9 cellular contexts compared by ENCODE assay signal in the genomic region with DNA sequence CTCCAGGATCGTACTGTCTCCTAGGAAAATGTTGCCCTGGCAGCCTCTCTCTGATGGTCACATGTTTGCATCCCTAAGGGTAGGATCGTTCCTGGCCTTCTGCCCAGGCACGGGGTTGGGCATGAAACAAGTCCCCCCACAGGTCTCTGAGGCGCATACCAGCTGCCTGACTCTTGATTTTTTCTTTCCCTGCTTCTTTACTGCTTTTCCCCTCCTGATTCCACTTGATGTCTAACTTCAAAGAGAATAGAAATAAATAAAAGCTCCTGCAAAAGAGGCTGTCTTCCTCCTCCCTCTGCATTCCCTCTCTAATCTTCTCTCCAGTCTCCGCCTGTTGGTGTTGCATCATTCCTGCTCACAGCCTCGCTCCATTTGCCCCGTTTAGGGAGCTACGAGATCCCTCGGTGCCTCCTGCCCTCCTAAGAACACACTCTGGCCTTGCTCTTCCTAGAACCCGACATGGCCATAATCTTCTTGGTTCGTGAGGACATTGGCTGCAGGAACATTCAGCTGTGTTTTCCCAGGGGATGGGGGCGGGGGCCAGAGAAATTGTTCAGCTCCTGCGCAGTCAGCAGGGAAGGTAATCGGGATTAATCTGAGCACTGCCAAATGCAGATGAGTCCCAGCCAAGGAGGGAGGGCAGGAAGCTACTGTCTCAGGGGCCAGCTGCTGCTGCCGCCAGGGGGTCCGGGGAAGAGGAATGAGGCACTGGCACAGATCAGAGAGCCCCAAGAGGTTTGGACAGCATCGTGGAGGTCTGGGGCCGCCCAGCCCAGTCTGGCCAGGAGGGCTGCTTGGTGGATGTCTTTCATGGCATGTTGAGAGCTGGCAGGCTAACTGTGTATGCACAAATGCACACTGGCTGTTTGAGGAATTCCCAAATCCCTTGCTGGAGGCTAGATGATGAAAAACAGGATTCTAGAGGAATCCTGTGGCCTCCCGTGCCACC. TPM values are rescaled to one million over a fixed set of nuclear protein-coding genes. Genes with fewer than 3 reads are reported as not detected.
DNase-seq lines count a peak whose midpoint lies in the region; ATAC-seq and TF ChIP-seq lines count a peak whose summit lies in the region.
"Had no signal": no experiment of that assay in that cellular context is flagged by ENCODE, and none has a peak within 500 bp of the region (broad histone marks: within the 10 kb centered on the region; RNA-seq: fewer than 3 reads in every experiment).

No MANE protein-coding gene starts in this region.

- 13 to 18% methylated on average over 19 of the region's 19 CpGs for WGBS in lower leg skin, 2 donors

- peak overlapping the region; percentile 42 for H3K4me3 Mint-ChIP-seq in type B pancreatic cell
- H3K4me3 Mint-ChIP-seq: activated naive CD8-positive, alpha-beta T cell had no signal

- DNase-seq in DMS79 (lab: John Stamatoyannopoulos, UW) (peak; percentile 94), NCI-H2227 (lab: John Stamatoyannopoulos, UW; ENCODE audit: unreplicated experiment) (peak; percentile 50), dorsolateral prefrontal cortex (peak in 8 of 10 donors; percentile 34 to 73 (median 52)), lower leg skin (ENCODE audit: low spot score in 2 of 2) (peak; percentile 71 to 90), type B pancreatic cell (ENCODE audit: extremely low spot score, unreplicated experiment) (no peak)
- no peak for DNase-seq in activated CD4-positive, CD25-positive, alpha-beta regulatory T cell (lab: John Stamatoyannopoulos, UW)

- ATAC-seq in GM21529 (IDR thresholded peaks at IDR 0.05; ENCODE audit: unreplicated experiment): no peak
- no peak for ATAC-seq in GM19455 (IDR thresholded peaks at IDR 0.05; ENCODE audit: unreplicated experiment)

- no peak for TF ChIP-seq POLR2A in lower leg skin (IDR thresholded peaks at IDR 0.05)

- no peaks in the 10 kb centered on the region for H3K36me3 Mint-ChIP-seq in type B pancreatic cell
- H3K36me3 Mint-ChIP-seq: activated naive CD8-positive, alpha-beta T cell had no signal

- H3K27me3 ChIP-seq in dorsolateral prefrontal cortex: peaks cover 0 to 11% (median 0%) of the 10 kb centered on the region in 45 donors

- H3K27me3 Mint-ChIP-seq in type B pancreatic cell: no peaks in the 10 kb centered on the region

- peak overlapping the region in 57 of 59 donors; percentile 4 to 92 (median 79) for H3K27ac ChIP-seq in dorsolateral prefrontal cortex

- intact Hi-C loops in dorsolateral prefrontal cortex (cut with DNase I): no loop called here
- intact Hi-C loops in lower leg skin (cut with DNase I; ENCODE audit: low total_unique reads): no loop called here

- peak overlapping the region; percentile 78 for H3K27ac Mint-ChIP-seq in type B pancreatic cell
- H3K27ac Mint-ChIP-seq: activated naive CD8-positive, alpha-beta T cell had no signal

- peaks cover 16% of the 10 kb centered on the region for H3K4me1 Mint-ChIP-seq in type B pancreatic cell (ENCODE audit: unreplicated experiment)

- TF ChIP-seq CTCF in dorsolateral prefrontal cortex (IDR thresholded peaks at IDR 0.05 in 54 of 56, conservative IDR thresholded peaks at IDR 0.05 in 2 of 56; ENCODE audit: low read depth in 1 of 56, partially characterized antibody in 56 of 56) (no peak), lower leg skin (IDR thresholded peaks at IDR 0.05) (no peak), type B pancreatic cell (conservative IDR thresholded peaks at IDR 0.05) (peak; percentile 50)

- peak overlapping the region in 44 of 59 donors; percentile 2 to 54 (median 32) for H3K4me3 ChIP-seq in dorsolateral prefrontal cortex
- H3K4me3 ChIP-seq in lower leg skin (ENCODE audit: low read depth, poor library complexity, severe bottlenecking): no peak overlapping the region

- H3K9me3 Mint-ChIP-seq in type B pancreatic cell: no peaks in the 10 kb centered on the region

RNA-seq across cellular contexts. Expression of a gene that starts 26.1 kb away (rescaled TPM):
- total RNA-seq in dorsolateral prefrontal cortex: under 1 TPM in 2 of 120 experiments, not detected in 118; 0.12 to 0.18 TPM
- total RNA-seq in lower leg skin: 10 to 100 TPM in 1 of 4 donors, 1 to 10 TPM in 2, under 1 TPM in 1; 0.54 to 10.2 (median 4.2) TPM
- total RNA-seq in type B pancreatic cell (ENCODE audit: low replicate concordance): not detected in 2 replicates

Comparison
In these comparisons a context has a peak if more than half of its experiments do, and no peak if none do; other contexts are left out.
1. DNase-seq: peak in DMS79 (single experiment), NCI-H2227 (single experiment), dorsolateral prefrontal cortex (8 of 10) and lower leg skin (2 of 2); none in type B pancreatic cell (single experiment) and activated CD4-positive, CD25-positive, alpha-beta regulatory T cell (0 of 4).